In the genomic region with DNA sequence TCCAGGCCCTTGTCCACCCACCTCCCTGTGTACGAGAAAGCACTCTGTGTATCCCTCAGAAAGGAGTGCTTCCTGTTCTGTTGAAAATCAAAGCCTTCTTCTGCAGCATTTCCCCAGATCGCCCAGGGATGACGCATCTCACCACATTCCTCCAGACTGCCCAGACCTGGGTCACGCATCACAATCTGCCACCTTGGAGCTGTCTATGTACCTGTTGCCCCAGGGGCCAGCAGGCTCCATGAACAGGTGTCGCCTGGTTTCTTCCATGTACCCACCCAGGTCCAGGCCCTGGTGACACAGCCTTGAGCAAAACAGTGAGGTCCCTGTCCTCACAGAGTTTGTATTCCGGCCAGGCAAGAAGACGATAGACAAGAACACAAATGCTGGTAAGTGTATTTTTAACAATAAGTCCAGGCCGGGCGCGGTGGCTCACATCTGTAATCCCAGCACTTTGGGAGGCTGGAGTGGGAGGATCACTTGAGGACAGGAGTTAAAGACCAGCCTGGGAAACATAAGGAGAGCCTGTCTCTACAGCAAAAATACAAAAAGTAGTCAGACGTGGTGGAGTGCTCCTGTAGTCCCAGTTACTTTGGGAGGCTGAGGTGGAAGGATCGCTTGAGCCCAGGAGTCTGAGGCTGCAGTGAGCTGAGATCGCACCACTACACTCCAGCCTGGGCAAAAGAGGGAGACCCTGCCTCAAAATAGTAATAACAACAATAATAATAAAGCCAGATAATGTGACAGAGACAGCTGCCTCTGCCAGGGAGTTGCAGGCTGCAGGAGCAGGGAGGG, we compare ENCODE assay signal across 10 cellular contexts. TPM values are rescaled to one million over a fixed set of nuclear protein-coding genes. Genes with fewer than 3 reads are reported as not detected.
DNase-seq lines count a peak whose midpoint lies in the region; ATAC-seq, FAIRE-seq and TF ChIP-seq lines count a peak whose summit lies in the region.
"Had no signal": no experiment of that assay in that cellular context is flagged by ENCODE, and none has a peak within 500 bp of the region (broad histone marks: within the 10 kb centered on the region; RNA-seq: fewer than 3 reads in every experiment).

No MANE protein-coding gene starts in this region.

- H2AK5ac ChIP-seq in H1 (ENCODE audit: low read depth, low read length), result no peak overlapping the region

- intact Hi-C loops in left ventricle myocardium inferior (cut with micrococcal nuclease), result no loop called here
- intact Hi-C loops in cardiac septum (cut with DNase I), result no loop called here

- H3K23ac ChIP-seq in H1 (ENCODE audit: insufficient read length), result no peak overlapping the region

- no peaks in the 10 kb centered on the region for H3K36me3 ChIP-seq in left ventricle myocardium inferior
- no peaks in the 10 kb centered on the region for H3K36me3 ChIP-seq in H1 (ENCODE audit: control insufficient read depth in 2 of 4, insufficient read depth in 4 of 4, low read length in 3 of 4)
- no peaks in the 10 kb centered on the region for H3K36me3 ChIP-seq in mucosa of stomach (ENCODE audit: control insufficient read depth, insufficient read depth, low read length)

- no peaks in the 10 kb centered on the region for H3K79me2 ChIP-seq in H1 (ENCODE audit: control insufficient read depth in 1 of 2, insufficient read depth in 2 of 2, low read length in 2 of 2)

- no peak overlapping the region for H3K9ac ChIP-seq in H1 (replicated peaks in 1 of 4; ENCODE audit: extremely low read depth in 1 of 4, low read depth in 3 of 4, low read length in 3 of 4)
- H3K9ac ChIP-seq in mucosa of stomach (ENCODE audit: low read length), result peak overlapping the region; percentile 62

- DNase-seq in left ventricle myocardium inferior (no peak), cardiac septum (ENCODE audit: low spot score) (no peak), H1 (ENCODE audit: low read depth in 1 of 2, low spot score in 2 of 2) (no peak), cerebellum (ENCODE audit: low spot score) (no peak), 8988T (no peak)
- no peak for DNase-seq in stimulated activated naive CD4-positive, alpha-beta T cell treated with Interleukin-2 at 50 U/mL for 16 hours (lab: John Stamatoyannopoulos, UW)
- DNase-seq: activated naive CD4-positive, alpha-beta T cell treated with anti-CD3 and anti-CD28 coated beads, Interleukin-2, amount 10 ng/mL, durations not matched to agents 7 days and 5 days; DMS 273 treated with DMSO at 0.1 percent for 48 hours had no signal

- no peak overlapping the region for H3K14ac ChIP-seq in H1 (ENCODE audit: insufficient read length)

- peak overlapping the region; percentile 88 for H2BK15ac ChIP-seq in H1 (ENCODE audit: low read length)

- peak overlapping the region; percentile 60 for H3K27ac ChIP-seq in left ventricle myocardium inferior (replicated peaks)
- H3K27ac ChIP-seq in H1 (ENCODE audit: low read depth, low read length), result no peak overlapping the region

- H3K79me1 ChIP-seq in H1 (ENCODE audit: low read depth, low read length), result no peaks in the 10 kb centered on the region; the same call in 1 of the 2 replicates

- FAIRE-seq in H1 (lab: Jason Lieb, UNC), result no peak

- POLR2A ChIA-PET in H1 (lab: Charles Lee; ENCODE audit: partially characterized antibody), result interaction anchor here (1.0 kb wide), 1 partner anchor 224 kb away, joined by 4 read pairs; no protein-coding TSS in a partner anchor

- no peaks in the 10 kb centered on the region for H3K23me2 ChIP-seq in H1 (ENCODE audit: low read depth, low read length)

- no peak overlapping the region for H4K5ac ChIP-seq in H1 (ENCODE audit: insufficient read length, low read depth, low read length)

- peak overlapping the region; percentile 19 for H3K4ac ChIP-seq in H1 (replicated peaks; ENCODE audit: insufficient read length, low read depth, low read length)

- H3K9me3 ChIP-seq in left ventricle myocardium inferior (replicated peaks) (no peaks in the 10 kb centered on the region), H1 (ENCODE audit: insufficient read depth in 2 of 2, low read depth in 1 of 2, low read length in 1 of 2) (no peaks in the 10 kb centered on the region), mucosa of stomach (ENCODE audit: control insufficient read depth, low read length) (no peaks in the 10 kb centered on the region)

- no peak for TF ChIP-seq POLR2A in H1 (IDR thresholded peaks at IDR 0.05; ENCODE audit: control extremely low read depth in 1 of 2, low read depth in 2 of 2, low read length in 2 of 2)

- TF ChIP-seq EP300 in H1 (IDR thresholded peaks at IDR 0.05; ENCODE audit: borderline replicate concordance in 1 of 2, low read depth in 2 of 2, low read length in 2 of 2), result no peak

- no peak overlapping the region for H2BK120ac ChIP-seq in H1 (replicated peaks; ENCODE audit: low read depth, low read length)

- H4K91ac ChIP-seq in H1 (replicated peaks; ENCODE audit: insufficient read length, low read length), result peak overlapping the region; percentile 4

- H2BK12ac ChIP-seq in H1 (ENCODE audit: low read depth, low read length), result peak overlapping the region; percentile 9; the same call in 1 of the 2 replicates

- H2BK5ac ChIP-seq in H1 (ENCODE audit: low read depth, low read length), result no peak overlapping the region

- no peak overlapping the region for H4K8ac ChIP-seq in H1 (ENCODE audit: extremely low read depth, insufficient read depth, low read length)

- 91% methylated on average over 13 of the region's 13 CpGs; no CpG with 5 or more reads in 1 of the 2 experiments for WGBS in H1 (ENCODE audit: extremely low coverage in 1 of 2, insufficient coverage in 1 of 2, insufficient read length in 1 of 2, insufficient replicate concordance in 2 of 2, low coverage in 1 of 2, low lambda C conversion rate in 2 of 2, missing lambda C conversion rate in 1 of 2), 2 experiments

- no peak for ATAC-seq in GM19397 (IDR thresholded peaks at IDR 0.05; ENCODE audit: unreplicated experiment)

- H3K4me1 ChIP-seq in left ventricle myocardium inferior (peaks cover 26% of the 10 kb centered on the region), H1 (replicated peaks in 1 of 4; ENCODE audit: control insufficient read depth in 3 of 4, insufficient read depth in 4 of 4, low read length in 3 of 4) (peaks cover 0 to 25% (median 21%) of the 10 kb centered on the region in 4 experiments; a peak in 6 of 7 replicates), mucosa of stomach (ENCODE audit: control insufficient read depth, insufficient read depth, low read length) (peaks cover 18% of the 10 kb centered on the region)

- H3K4me3 ChIP-seq in left ventricle myocardium inferior (no peak overlapping the region), H1 (ENCODE audit: extremely low read depth in 1 of 4, insufficient read depth in 2 of 4, low read depth in 3 of 4, low read length in 4 of 4) (no peak overlapping the region), mucosa of stomach (ENCODE audit: low read length) (no peak overlapping the region)

- no peaks in the 10 kb centered on the region for H4K20me1 ChIP-seq in H1 (replicated peaks in 1 of 2; ENCODE audit: control insufficient read depth in 1 of 2, insufficient read depth in 2 of 2, low read length in 2 of 2)

- no peak overlapping the region; the same call in 1 of the 2 replicates for H3K18ac ChIP-seq in H1 (ENCODE audit: extremely low read depth, low read length)

- CTCF ChIA-PET in H1 (lab: Charles Lee; ENCODE audit: partially characterized antibody), result interaction anchor here (0.5 to 2.3 kb wide), 3 partner anchors 41 to 305 kb away, joined by 3 to 14 read pairs (median 3); no protein-coding TSS in a partner anchor

- no peak overlapping the region for H3K4me2 ChIP-seq in H1 (ENCODE audit: insufficient read depth in 1 of 2, low read depth in 2 of 2, low read length in 2 of 2)

- 0 out of 2 replicates have a peak overlapping the region, but pooled peaks have one; percentile 32 for H2BK20ac ChIP-seq in H1 (ENCODE audit: low read length)

- no peak overlapping the region for H2AFZ ChIP-seq in H1 (ENCODE audit: low read length)

- no peak for TF ChIP-seq CTCF in left ventricle myocardium inferior (IDR thresholded peaks at IDR 0.05; ENCODE audit: borderline replicate concordance)
- TF ChIP-seq CTCF in H1 (IDR thresholded peaks at IDR 0.05; ENCODE audit: control extremely low read depth in 1 of 3, insufficient read depth in 1 of 3, low read depth in 1 of 3, low read length in 3 of 3), result no peak

- H3K56ac ChIP-seq in H1 (replicated peaks; ENCODE audit: insufficient read length, low read depth, low read length), result no peak overlapping the region

- TF ChIP-seq RAD21 in H1 (IDR thresholded peaks at IDR 0.05 in 1 of 2, conservative IDR thresholded peaks at IDR 0.05 in 1 of 2; ENCODE audit: low read depth in 2 of 2, low read length in 2 of 2), result no peak

- H3K27me3 ChIP-seq in left ventricle myocardium inferior (ENCODE audit: low read depth), result no peaks in the 10 kb centered on the region
- H3K27me3 ChIP-seq in H1 (replicated peaks in 1 of 4; ENCODE audit: control insufficient read depth in 3 of 4, extremely low read depth in 1 of 4, insufficient read depth in 3 of 4, low read length in 3 of 4), result peaks cover 0 to 5% (median 2%) of the 10 kb centered on the region in 4 experiments; a peak in 3 of 7 replicates
- no peaks in the 10 kb centered on the region for H3K27me3 ChIP-seq in mucosa of stomach (ENCODE audit: control insufficient read depth, insufficient read depth, low read length)

TF ChIP-seq in H1, 55 proteins besides CTCF, POLR2A, EP300 and RAD21 (continues in another document):
- no peak for TF ChIP-seq EGR1 (IDR thresholded peaks at IDR 0.05; ENCODE audit: borderline replicate concordance, low read depth, low read length)
- TF ChIP-seq TAF7 (optimal IDR thresholded peaks at IDR 0.05; ENCODE audit: borderline replicate concordance, low read depth, low read length), result no peak
- no peak for TF ChIP-seq SIX5 (IDR thresholded peaks at IDR 0.05; ENCODE audit: low read depth, low read length)
- no peak for TF ChIP-seq BRCA1 (IDR thresholded peaks at IDR 0.05; ENCODE audit: low read depth, low read length)
- no peak for TF ChIP-seq MAFK (IDR thresholded peaks at IDR 0.05; ENCODE audit: low read depth, low read length)
- TF ChIP-seq, protein P1, sequence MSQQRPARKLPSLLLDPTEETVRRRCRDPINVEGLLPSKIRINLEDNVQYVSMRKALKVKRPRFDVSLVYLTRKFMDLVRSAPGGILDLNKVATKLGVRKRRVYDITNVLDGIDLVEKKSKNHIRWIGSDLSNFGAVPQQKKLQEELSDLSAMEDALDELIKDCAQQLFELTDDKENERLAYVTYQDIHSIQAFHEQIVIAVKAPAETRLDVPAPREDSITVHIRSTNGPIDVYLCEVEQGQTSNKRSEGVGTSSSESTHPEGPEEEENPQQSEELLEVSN (IDR thresholded peaks at IDR 0.05), result no peak

RNA-seq across cellular contexts. Expression of gene PPP1R13B, which starts 6.8 kb away (rescaled TPM):
- total RNA-seq in left ventricle myocardium inferior (104 TPM), cardiac septum (67.8 TPM), cerebellum (15.6 TPM)
- total RNA-seq in H1 (2021; fragmentation: NEBNext Ultra II Directional; extraction: Animal tissue kit (Norgen Biotek cat#: 25700)), result 8.9 and 9.7 TPM in 2 replicates
- 2.6 and 4.5 TPM in 2 replicates for polyA plus RNA-seq in H1 (2011; rRNA removed)
- polyA plus RNA-seq in H1 (2011; cell fraction: cytosol; rRNA removed), result 2.7 TPM
- polyA plus RNA-seq in H1 (2011; cell fraction: nucleus; rRNA removed), result 9.9 TPM
- polyA plus RNA-seq in H1 (2012, experiment 1 of 2), result 5.3 to 8.0 TPM (median 5.5 TPM) in 4 replicates
- polyA plus RNA-seq in H1 (2012, experiment 2 of 2), result 2.4 TPM
- 4.8 TPM for polyA plus RNA-seq in H1 (2013, experiment 1 of 2)
- polyA plus RNA-seq in H1 (2013, experiment 2 of 2), result 5.1 TPM
- polyA minus RNA-seq in H1 (2011; rRNA and poly(A)+ RNA removed), result 5.4 and 9.3 TPM in 2 replicates
- polyA minus RNA-seq in H1 (2011; cell fraction: cytosol; rRNA and poly(A)+ RNA removed), result 5.7 TPM
- 7.7 TPM for polyA minus RNA-seq in H1 (2011; cell fraction: nucleus; rRNA and poly(A)+ RNA removed)
